23 cellular contexts compared by ENCODE assay signal in genomic region chr3:189300345-189300744, GRCh38.
"Had no signal": no experiment of that assay in that cellular context is flagged by ENCODE, and none has a peak within 500 bp of the region (broad histone marks: within the 10 kb centered on the region; RNA-seq: fewer than 3 reads in every experiment).

No MANE protein-coding gene starts in this region.

- H3K36me3 ChIP-seq: spleen, stomach, thoracic aorta had no signal

- DNase-seq: effector CD4-positive, alpha-beta T cell; endodermal cell; erythroblast; foreskin keratinocyte; head of caudate nucleus; hippocampal formation; kidney glomerular epithelial cell; mammary epithelial cell; psoas muscle; spleen; stimulated activated CD4-positive, alpha-beta T cell treated with anti-CD3 and anti-CD28 coated beads, Interleukin-15, amount 100 ng/mL, for 24 hours; stimulated activated CD4-positive, alpha-beta T cell treated with anti-CD3 and anti-CD28 coated beads, Interleukin-1b, Interleukin-23, amount 100 ng/mL, for 48 hours; stimulated activated CD4-positive, alpha-beta T cell treated with anti-CD3 and anti-CD28 coated beads, Interleukin-4, amount 100 ng/mL, for 24 hours; stomach; substantia nigra; trophoblast cell had no signal

- ATAC-seq: foreskin keratinocyte; natural killer cell treated with Interleukin-12 subunit alpha and Interleukin-12 subunit beta and Interleukin-15 and Interleukin-18, amount 100 ng/mL, for 72 hours; psoas muscle; sciatic nerve; stimulated activated memory B cell treated with anti-CD40 and anti-IgM and Interleukin-4, amounts not matched to agents 10 μg/mL and 1 μg/mL and 100 μg/mL, for 72 hours had no signal

- FAIRE-seq: endothelial cell of umbilical vein had no signal

- H3K4me3 Mint-ChIP-seq: endodermal cell; mesothelial cell of epicardium; natural killer cell treated with Interleukin-12 subunit alpha and Interleukin-12 subunit beta and Interleukin-15 and Interleukin-18, amount 100 ng/mL, for 72 hours; stimulated activated memory B cell treated with anti-CD40 and anti-IgM and Interleukin-4, amounts not matched to agents 10 μg/mL and 1 μg/mL and 100 μg/mL, for 72 hours had no signal

- H3K4me1 Mint-ChIP-seq: stimulated activated memory B cell treated with anti-CD40 and anti-IgM and Interleukin-4, amounts not matched to agents 10 μg/mL and 1 μg/mL and 100 μg/mL, for 72 hours had no signal

- H3K9me3 ChIP-seq: psoas muscle, spleen, stomach, thoracic aorta had no signal

- H3K36me3 Mint-ChIP-seq: mesothelial cell of epicardium; natural killer cell treated with Interleukin-12 subunit alpha and Interleukin-12 subunit beta and Interleukin-15 and Interleukin-18, amount 100 ng/mL, for 72 hours; stimulated activated memory B cell treated with anti-CD40 and anti-IgM and Interleukin-4, amounts not matched to agents 10 μg/mL and 1 μg/mL and 100 μg/mL, for 72 hours had no signal

- H3K27ac Mint-ChIP-seq: endodermal cell; natural killer cell treated with Interleukin-12 subunit alpha and Interleukin-12 subunit beta and Interleukin-15 and Interleukin-18, amount 100 ng/mL, for 72 hours; stimulated activated memory B cell treated with anti-CD40 and anti-IgM and Interleukin-4, amounts not matched to agents 10 μg/mL and 1 μg/mL and 100 μg/mL, for 72 hours had no signal

- H3K4me1 ChIP-seq: spleen had no signal

- H3K27ac ChIP-seq: coronary artery, foreskin keratinocyte, psoas muscle, spleen, stomach, thoracic aorta had no signal

- H3K4me3 ChIP-seq: coronary artery, psoas muscle, spleen, stomach, thoracic aorta had no signal

- H3K27me3 ChIP-seq: foreskin keratinocyte, spleen, stomach had no signal

- H3K9me3 Mint-ChIP-seq: endodermal cell; mesothelial cell of epicardium; natural killer cell treated with Interleukin-12 subunit alpha and Interleukin-12 subunit beta and Interleukin-15 and Interleukin-18, amount 100 ng/mL, for 72 hours; stimulated activated memory B cell treated with anti-CD40 and anti-IgM and Interleukin-4, amounts not matched to agents 10 μg/mL and 1 μg/mL and 100 μg/mL, for 72 hours had no signal
